Comparison of ENCODE assay signal across 2 cellular contexts in the genomic region with DNA sequence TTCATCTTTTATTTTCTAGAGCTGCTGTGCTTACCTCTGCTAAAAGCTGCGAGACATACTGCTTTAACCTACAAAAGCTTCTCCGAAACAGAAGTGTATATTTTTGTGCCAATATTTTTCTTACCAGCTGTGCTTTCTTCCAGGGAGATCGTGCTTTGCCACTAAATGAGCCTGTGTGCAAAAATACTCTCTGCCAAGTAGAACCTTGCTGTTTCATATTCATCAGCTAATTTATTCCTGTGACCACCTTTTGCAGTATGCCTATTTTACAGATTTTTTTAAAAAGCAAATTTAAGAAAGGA.
TF ChIP-seq lines count a peak whose summit lies in the region.

No MANE protein-coding gene starts in this region.

TF ChIP-seq in liver, 16 proteins besides CTCF, POLR2A, EP300 and RAD21:
- TF ChIP-seq HNF4G (IDR thresholded peaks at IDR 0.05) = peak; percentile 11
- TF ChIP-seq, protein P1, sequence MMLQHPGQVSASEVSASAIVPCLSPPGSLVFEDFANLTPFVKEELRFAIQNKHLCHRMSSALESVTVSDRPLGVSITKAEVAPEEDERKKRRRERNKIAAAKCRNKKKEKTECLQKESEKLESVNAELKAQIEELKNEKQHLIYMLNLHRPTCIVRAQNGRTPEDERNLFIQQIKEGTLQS (IDR thresholded peaks at IDR 0.05) = no peak

TF ChIP-seq in HepG2, 621 proteins besides CTCF, POLR2A, EP300 and RAD21:
- TF ChIP-seq NFKBIZ (CRISPR knock-in tag; IDR thresholded peaks at IDR 0.05) (no peak), ZNF546 (CRISPR knock-in tag; conservative IDR thresholded peaks at IDR 0.05) (no peak), TP53 (CRISPR knock-in tag; conservative IDR thresholded peaks at IDR 0.05) (no peak), TFAP4 (IDR thresholded peaks at IDR 0.05; ENCODE audit: borderline replicate concordance, low read depth) (no peak), SP1 (IDR thresholded peaks at IDR 0.05) (no peak), SP1 (CRISPR knock-in tag; IDR thresholded peaks at IDR 0.05) (no peak), IKZF5 (CRISPR knock-in tag; IDR thresholded peaks at IDR 0.05) (no peak), ZHX1 (CRISPR knock-in tag; IDR thresholded peaks at IDR 0.05; ENCODE audit: low read depth) (no peak), ELF4 (CRISPR knock-in tag; IDR thresholded peaks at IDR 0.05; ENCODE audit: borderline replicate concordance) (no peak), NFIB (CRISPR knock-in tag; IDR thresholded peaks at IDR 0.05; ENCODE audit: borderline replicate concordance) (no peak), PTBP1 (IDR thresholded peaks at IDR 0.05; ENCODE audit: low read depth, low read length, poor library complexity, severe bottlenecking) (no peak), RAD51 (IDR thresholded peaks at IDR 0.05; ENCODE audit: borderline replicate concordance) (no peak), ZFP36 (IDR thresholded peaks at IDR 0.05; ENCODE audit: borderline replicate concordance, low read depth, low read length, partially characterized antibody) (no peak), POGZ (CRISPR knock-in tag; IDR thresholded peaks at IDR 0.05) (no peak)
- TF ChIP-seq, protein P2, sequence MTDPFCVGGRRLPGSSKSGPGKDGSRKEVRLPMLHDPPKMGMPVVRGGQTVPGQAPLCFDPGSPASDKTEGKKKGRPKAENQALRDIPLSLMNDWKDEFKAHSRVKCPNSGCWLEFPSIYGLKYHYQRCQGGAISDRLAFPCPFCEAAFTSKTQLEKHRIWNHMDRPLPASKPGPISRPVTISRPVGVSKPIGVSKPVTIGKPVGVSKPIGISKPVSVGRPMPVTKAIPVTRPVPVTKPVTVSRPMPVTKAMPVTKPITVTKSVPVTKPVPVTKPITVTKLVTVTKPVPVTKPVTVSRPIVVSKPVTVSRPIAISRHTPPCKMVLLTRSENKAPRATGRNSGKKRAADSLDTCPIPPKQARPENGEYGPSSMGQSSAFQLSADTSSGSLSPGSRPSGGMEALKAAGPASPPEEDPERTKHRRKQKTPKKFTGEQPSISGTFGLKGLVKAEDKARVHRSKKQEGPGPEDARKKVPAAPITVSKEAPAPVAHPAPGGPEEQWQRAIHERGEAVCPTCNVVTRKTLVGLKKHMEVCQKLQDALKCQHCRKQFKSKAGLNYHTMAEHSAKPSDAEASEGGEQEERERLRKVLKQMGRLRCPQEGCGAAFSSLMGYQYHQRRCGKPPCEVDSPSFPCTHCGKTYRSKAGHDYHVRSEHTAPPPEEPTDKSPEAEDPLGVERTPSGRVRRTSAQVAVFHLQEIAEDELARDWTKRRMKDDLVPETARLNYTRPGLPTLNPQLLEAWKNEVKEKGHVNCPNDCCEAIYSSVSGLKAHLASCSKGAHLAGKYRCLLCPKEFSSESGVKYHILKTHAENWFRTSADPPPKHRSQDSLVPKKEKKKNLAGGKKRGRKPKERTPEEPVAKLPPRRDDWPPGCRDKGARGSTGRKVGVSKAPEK (CRISPR knock-in tag; IDR thresholded peaks at IDR 0.05; ENCODE audit: borderline replicate concordance) = no peak
